8 cellular contexts compared by ENCODE assay signal in the genomic region with DNA sequence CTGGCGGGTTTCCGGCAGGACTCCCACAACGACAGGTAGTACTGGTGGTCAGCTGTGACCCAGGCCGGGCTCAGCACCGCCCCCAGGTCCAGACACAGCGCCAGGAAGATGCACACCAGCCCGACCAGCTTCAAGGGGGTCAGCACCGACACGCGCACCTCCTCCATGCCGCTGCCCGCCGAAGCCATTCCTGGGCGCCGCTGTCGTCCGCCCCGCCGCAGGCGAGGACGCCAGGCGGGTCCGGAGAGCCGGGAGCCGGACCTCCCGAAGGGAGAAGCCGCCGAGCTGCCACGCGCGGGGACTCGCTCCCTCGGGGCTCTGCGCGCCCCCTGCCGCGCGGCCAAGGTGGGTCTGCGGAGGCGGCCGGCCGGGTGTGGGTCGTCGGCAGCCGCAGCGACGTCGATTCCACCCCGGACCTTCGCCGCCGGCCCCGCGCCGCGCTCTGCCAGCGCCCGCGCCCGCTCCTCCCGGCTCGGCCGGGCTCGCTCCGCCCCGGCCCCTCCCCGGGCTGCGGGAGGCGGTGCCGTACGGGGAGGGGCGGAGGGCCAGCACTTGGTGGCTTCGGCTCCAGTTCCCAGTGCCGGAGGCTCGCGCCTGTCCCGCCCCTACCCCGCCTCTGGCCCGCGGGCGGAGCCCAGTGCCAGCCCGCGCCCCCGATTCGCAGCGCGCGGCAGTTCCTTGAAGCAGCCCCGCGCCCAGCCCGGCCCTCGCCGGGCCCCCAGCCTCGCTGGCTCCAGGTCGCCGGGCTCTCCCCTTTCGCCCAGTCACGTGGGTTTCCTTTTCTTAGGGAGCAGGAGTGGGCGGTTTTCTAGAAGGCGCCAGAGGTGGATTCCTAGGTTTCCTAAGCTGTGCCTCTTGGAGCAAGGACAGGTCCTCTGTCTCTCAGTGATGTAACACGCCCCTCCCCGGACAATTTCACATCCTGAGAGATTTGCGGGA. TPM values are rescaled to one million over a fixed set of nuclear protein-coding genes. Genes with fewer than 3 reads are reported as not detected.
A peak's percentile ranks its signal among the peaks of the same experiment; 100 is the strongest.
DNase-seq lines count a peak whose midpoint lies in the region; ATAC-seq and TF ChIP-seq lines count a peak whose summit lies in the region.

A gene (minus strand): TSS at position 444 of the 939 bp plus-strand sequence. CDS start 256 bp downstream, at position 188.

- H3K4me1 ChIP-seq in smooth muscle cell (ENCODE audit: low read depth) = peaks cover 21% of the 10 kb centered on the region

- WGBS in smooth muscle cell (ENCODE audit: low lambda C conversion rate) = under 1% methylated on average over 48 of the region's 103 CpGs

- H3K27ac ChIP-seq in smooth muscle cell (ENCODE audit: low read depth) = peak within 1 kb of the TSS; percentile 45

- no peaks in the 10 kb centered on the region for H3K36me3 Mint-ChIP-seq in central memory CD8-positive, alpha-beta T cell (ENCODE audit: insufficient read depth)

- H3K79me2 ChIP-seq in smooth muscle cell (ENCODE audit: low read depth) = peaks cover 14% of the 10 kb centered on the region

- H4K20me1 ChIP-seq in smooth muscle cell (ENCODE audit: low read depth) = no peaks in the 10 kb centered on the region

- no peaks in the 10 kb centered on the region for H3K36me3 ChIP-seq in smooth muscle cell (ENCODE audit: low read depth)

- peaks cover 10% of the 10 kb centered on the region for H3K27me3 ChIP-seq in smooth muscle cell (ENCODE audit: low read depth)

- H3K9me3 ChIP-seq in smooth muscle cell (replicated peaks; ENCODE audit: low read depth) = no peaks in the 10 kb centered on the region

- no peak for TF ChIP-seq CTCF in smooth muscle cell (IDR thresholded peaks at IDR 0.05; ENCODE audit: borderline replicate concordance, insufficient read depth, poor library complexity, severe bottlenecking)

- H3K9ac ChIP-seq in smooth muscle cell (ENCODE audit: low read depth) = peak within 1 kb of the TSS; percentile 59

- peaks cover 11% of the 10 kb centered on the region for H3K9me3 Mint-ChIP-seq in central memory CD8-positive, alpha-beta T cell

- peak within 1 kb of the TSS; percentile 94 for H3K4me2 ChIP-seq in smooth muscle cell

- H3K4me3 ChIP-seq in smooth muscle cell = peak within 1 kb of the TSS; percentile 76

- H3F3A ChIP-seq in smooth muscle cell (ENCODE audit: low read depth) = no peaks in the 10 kb centered on the region

- H3K27ac Mint-ChIP-seq in central memory CD8-positive, alpha-beta T cell (ENCODE audit: low read depth) = no peak within 1 kb of the TSS

- peak within 1 kb of the TSS; percentile 96 for H2AFZ ChIP-seq in smooth muscle cell (ENCODE audit: low read depth)

- DNase-seq in SKM-1 treated with dmso at 0.1 percent for 144 hours (lab: John Stamatoyannopoulos, UW; ENCODE audit: unreplicated experiment) (peak; percentile 54), SKM-1 (lab: John Stamatoyannopoulos, UW; ENCODE audit: unreplicated experiment) (no peak), NCI-H460 (ENCODE audit: extremely low read depth, low read depth) (peak; percentile 69), iris pigment epithelial cell (ENCODE audit: low read depth) (peak; percentile 66), smooth muscle cell (lab: John Stamatoyannopoulos, UW; ENCODE audit: unreplicated experiment) (peak; percentile 43), T-helper 9 cell (no peak)
- no peak for DNase-seq in central memory CD8-positive, alpha-beta T cell (ENCODE audit: low spot score in 2 of 2)

- no peak for ATAC-seq in central memory CD8-positive, alpha-beta T cell (replicated peaks; ENCODE audit: extremely low read depth, poor library complexity, severe bottlenecking)
- ATAC-seq in HG02884 (IDR thresholded peaks at IDR 0.05; ENCODE audit: unreplicated experiment) = no peak

- H3K27me3 Mint-ChIP-seq in central memory CD8-positive, alpha-beta T cell = peaks cover 12% of the 10 kb centered on the region

- peak within 1 kb of the TSS; percentile 36 for H3K4me3 Mint-ChIP-seq in central memory CD8-positive, alpha-beta T cell

- H3K4me1 Mint-ChIP-seq in central memory CD8-positive, alpha-beta T cell = no peaks in the 10 kb centered on the region

RNA-seq across cellular contexts. Expression of the gene that starts here (rescaled TPM):
- 12.9 and 14.4 TPM in 2 replicates for total RNA-seq in NCI-H460 (2014; rRNA removed; shearing (Covaris generic))
- 5.3 and 7.6 TPM in 2 replicates for polyA plus RNA-seq in NCI-H460 (2014; cell fraction: nucleus; rRNA removed)
- 36.8 and 47.9 TPM in 2 replicates for total RNA-seq in smooth muscle cell
- 19.5 and 21.9 TPM in 2 replicates for polyA plus RNA-seq in smooth muscle cell

Comparison
In these comparisons a context has a peak if more than half of its experiments do, and no peak if none do; other contexts are left out.
1. DNase-seq: peak in SKM-1 treated with dmso at 0.1 percent for 144 hours (single experiment), NCI-H460 (single experiment), iris pigment epithelial cell (single experiment) and smooth muscle cell (single experiment); none in SKM-1 (single experiment), central memory CD8-positive, alpha-beta T cell (0 of 2) and T-helper 9 cell (single experiment).